Comparison of ENCODE assay signal across 7 cellular contexts in genomic region chr20:2874456-2874855, GRCh38. TPM values are rescaled to one million over a fixed set of nuclear protein-coding genes. Genes with fewer than 3 reads are reported as not detected.
DNase-seq lines count a peak whose midpoint lies in the region; ATAC-seq, FAIRE-seq and TF ChIP-seq lines count a peak whose summit lies in the region.

No MANE protein-coding gene starts in this region.

- H2BK12ac ChIP-seq in H1 (ENCODE audit: low read depth, low read length), result no peak overlapping the region

- POLR2A ChIA-PET in OCI-LY7 (lab: Charles Lee), result no interaction called here
- POLR2A ChIA-PET in H1 (lab: Charles Lee; ENCODE audit: partially characterized antibody), result interaction anchor here (0.7 kb wide), 1 partner anchor 159 kb away, joined by 3 read pairs; no protein-coding TSS in a partner anchor

- no peak overlapping the region for H2BK120ac ChIP-seq in H1 (replicated peaks; ENCODE audit: low read depth, low read length)

- H2AFZ ChIP-seq in OCI-LY7 (ENCODE audit: low read length) (no peak overlapping the region), H1 (ENCODE audit: low read length) (no peak overlapping the region)

- H3K4me1 ChIP-seq in OCI-LY7 (ENCODE audit: insufficient read depth, low read length, poor library complexity, severe bottlenecking) (peaks cover 33% of the 10 kb centered on the region), H1 (replicated peaks in 1 of 4; ENCODE audit: control insufficient read depth in 3 of 4, insufficient read depth in 4 of 4, low read length in 3 of 4) (peaks cover 0 to 10% (median 4%) of the 10 kb centered on the region in 4 experiments; a peak in 6 of 7 replicates), neutrophil (ENCODE audit: control insufficient read depth in 1 of 2, insufficient read depth in 1 of 2, low read depth in 1 of 2, low read length in 1 of 2) (peaks cover 21 to 33% of the 10 kb centered on the region in 2 experiments)

- H4K20me1 ChIP-seq in OCI-LY7 (ENCODE audit: insufficient read depth, low read length) (peaks cover 12% of the 10 kb centered on the region; the same call in 1 of the 2 replicates), H1 (replicated peaks in 1 of 2; ENCODE audit: control insufficient read depth in 1 of 2, insufficient read depth in 2 of 2, low read length in 2 of 2) (peaks cover 3 to 8% of the 10 kb centered on the region in 2 experiments)

- peaks cover 12% of the 10 kb centered on the region for H3K23me2 ChIP-seq in H1 (ENCODE audit: low read depth, low read length)

- no peak overlapping the region for H3K14ac ChIP-seq in H1 (ENCODE audit: insufficient read length)

- no peak for DNase-seq in GM12892 (ENCODE audit: insufficient read length)
- DNase-seq in OCI-LY7 (ENCODE audit: low spot score), result peak; percentile 35
- DNase-seq in H1 (ENCODE audit: low read depth in 1 of 2, low spot score in 2 of 2), result no peak
- no peak for DNase-seq in NCI-H524 treated with DMSO at 0.1 percent for 48 hours (lab: John Stamatoyannopoulos, UW)
- DNase-seq in islet precursor cell, result no peak

- no peak for TF ChIP-seq RAD21 in H1 (IDR thresholded peaks at IDR 0.05 in 1 of 2, conservative IDR thresholded peaks at IDR 0.05 in 1 of 2; ENCODE audit: low read depth in 2 of 2, low read length in 2 of 2)

- no peak overlapping the region for H2BK15ac ChIP-seq in H1 (ENCODE audit: low read length)

- CTCF ChIA-PET in OCI-LY7 (lab: Charles Lee; ENCODE audit: unreplicated experiment), result no interaction called here
- CTCF ChIA-PET in H1 (lab: Charles Lee; ENCODE audit: partially characterized antibody), result interaction anchor here (1.0 to 1.6 kb wide), 3 partner anchors 9 to 127 kb away, joined by 3 to 4 read pairs (median 3); no protein-coding TSS in a partner anchor

- peak overlapping the region in 1 of 4 experiments; percentile 29; a peak in 1 of 7 replicates for H3K9ac ChIP-seq in H1 (replicated peaks in 1 of 4; ENCODE audit: extremely low read depth in 1 of 4, low read depth in 3 of 4, low read length in 3 of 4)

- no peak overlapping the region for H4K91ac ChIP-seq in H1 (replicated peaks; ENCODE audit: insufficient read length, low read length)

- peak overlapping the region; percentile 87 for H3K4me3 ChIP-seq in OCI-LY7 (ENCODE audit: low read depth, low read length, poor library complexity, severe bottlenecking)
- H3K4me3 ChIP-seq in H1 (ENCODE audit: extremely low read depth in 1 of 4, insufficient read depth in 2 of 4, low read depth in 3 of 4, low read length in 4 of 4), result peak overlapping the region; percentile 70 to 82 (median 78); a peak in 7 of 8 replicates
- H3K4me3 ChIP-seq in neutrophil (ENCODE audit: low read depth in 1 of 2, low read length in 1 of 2), result peak overlapping the region; percentile 64 to 97

- no peak for TF ChIP-seq EP300 in H1 (IDR thresholded peaks at IDR 0.05; ENCODE audit: borderline replicate concordance in 1 of 2, low read depth in 2 of 2, low read length in 2 of 2)

- no peak overlapping the region for H3K4ac ChIP-seq in H1 (replicated peaks; ENCODE audit: insufficient read length, low read depth, low read length)

- H3K4me2 ChIP-seq in OCI-LY7 (ENCODE audit: low read length) (peak overlapping the region; percentile 91), H1 (ENCODE audit: insufficient read depth in 1 of 2, low read depth in 2 of 2, low read length in 2 of 2) (peak overlapping the region; percentile 65 to 96)

- H3K9me2 ChIP-seq in OCI-LY7 (ENCODE audit: insufficient read depth, low read length), result no peaks in the 10 kb centered on the region

- TSS peak; percentile 45 for BruUV-seq in OCI-LY7 (replicated peaks; lab: Mats Ljungman, UMichigan)

- no peak overlapping the region for H3K23ac ChIP-seq in H1 (ENCODE audit: insufficient read length)

- H4K5ac ChIP-seq in H1 (ENCODE audit: insufficient read length, low read depth, low read length), result no peak overlapping the region

- TF ChIP-seq CTCF in OCI-LY7 (conservative IDR thresholded peaks at IDR 0.05; ENCODE audit: low read length), result no peak
- no peak for TF ChIP-seq CTCF in H1 (IDR thresholded peaks at IDR 0.05; ENCODE audit: control extremely low read depth in 1 of 3, insufficient read depth in 1 of 3, low read depth in 1 of 3, low read length in 3 of 3)
- TF ChIP-seq CTCF in neutrophil (IDR thresholded peaks at IDR 0.05), result no peak

- H3K79me2 ChIP-seq in OCI-LY7 (ENCODE audit: insufficient read depth, low read depth, low read length) (peaks cover 56% of the 10 kb centered on the region), H1 (ENCODE audit: control insufficient read depth in 1 of 2, insufficient read depth in 2 of 2, low read length in 2 of 2) (peaks cover 3 to 55% of the 10 kb centered on the region in 2 experiments; a peak in 3 of 4 replicates)

- TF ChIP-seq POLR2A in GM12892 (IDR thresholded peaks at IDR 0.05; ENCODE audit: low read depth, low read length) (no peak), H1 (IDR thresholded peaks at IDR 0.05; ENCODE audit: control extremely low read depth in 1 of 2, low read depth in 2 of 2, low read length in 2 of 2) (no peak)

- no peak overlapping the region for H2BK5ac ChIP-seq in H1 (ENCODE audit: low read depth, low read length)

- peak overlapping the region; percentile 56 for H3K27ac ChIP-seq in OCI-LY7 (ENCODE audit: low read depth, low read length, poor library complexity, severe bottlenecking)
- no peak overlapping the region for H3K27ac ChIP-seq in H1 (ENCODE audit: low read depth, low read length)
- H3K27ac ChIP-seq in neutrophil, result no peak overlapping the region

- intact Hi-C loops in OCI-LY7 (cut with micrococcal nuclease; ENCODE audit: unreplicated experiment), result no loop called here

- 62% methylated on average over 7 of the region's 7 CpGs; no CpG with 5 or more reads in 1 of the 2 experiments for WGBS in H1 (ENCODE audit: extremely low coverage in 1 of 2, insufficient coverage in 1 of 2, insufficient read length in 1 of 2, insufficient replicate concordance in 2 of 2, low coverage in 1 of 2, low lambda C conversion rate in 2 of 2, missing lambda C conversion rate in 1 of 2), 2 experiments

- H4K8ac ChIP-seq in H1 (ENCODE audit: extremely low read depth, insufficient read depth, low read length), result no peak overlapping the region

- FAIRE-seq in GM12892 (lab: Jason Lieb, UNC) (peak; percentile 70), H1 (lab: Jason Lieb, UNC) (no peak)

- no peak overlapping the region for H3K56ac ChIP-seq in H1 (replicated peaks; ENCODE audit: insufficient read length, low read depth, low read length)

- H2AK5ac ChIP-seq in H1 (ENCODE audit: low read depth, low read length), result no peak overlapping the region

- no peak for ATAC-seq in GM18502 (IDR thresholded peaks at IDR 0.05; ENCODE audit: poor library complexity, unreplicated experiment)

- no peak overlapping the region; the same call in 1 of the 2 replicates for H3K18ac ChIP-seq in H1 (ENCODE audit: extremely low read depth, low read length)

- H2BK20ac ChIP-seq in H1 (ENCODE audit: low read length), result no peak overlapping the region

- H3K36me3 ChIP-seq in OCI-LY7 (ENCODE audit: insufficient read depth, low read length) (peaks cover 28% of the 10 kb centered on the region), H1 (ENCODE audit: control insufficient read depth in 2 of 4, insufficient read depth in 4 of 4, low read length in 3 of 4) (0 out of 8 replicates have a peak, but pooled peaks cover 0 to 3% (median 0%) of the 10 kb centered on the region in 4 experiments), neutrophil (peaks cover 4% of the 10 kb centered on the region)

- H3K27me3 ChIP-seq in H1 (replicated peaks in 1 of 4; ENCODE audit: control insufficient read depth in 3 of 4, extremely low read depth in 1 of 4, insufficient read depth in 3 of 4, low read length in 3 of 4) (peaks cover 0 to 24% (median 14%) of the 10 kb centered on the region in 4 experiments; a peak in 5 of 7 replicates), neutrophil (peaks cover 29% of the 10 kb centered on the region)

- 0 out of 2 replicates have a peak, but pooled peaks cover 4% of the 10 kb centered on the region for H3K79me1 ChIP-seq in H1 (ENCODE audit: low read depth, low read length)

- H3K9me3 ChIP-seq in OCI-LY7 (ENCODE audit: low read length) (no peaks in the 10 kb centered on the region), H1 (ENCODE audit: insufficient read depth in 2 of 2, low read depth in 1 of 2, low read length in 1 of 2) (no peaks in the 10 kb centered on the region), neutrophil (no peaks in the 10 kb centered on the region)

RNA-seq across cellular contexts. Expression of gene PTPRA, which starts 1.2 kb away (rescaled TPM):
- 37.4 TPM for polyA plus RNA-seq in GM12892 (2012; ENCODE audit: missing spikeins)
- total RNA-seq in OCI-LY7 (2014; rRNA removed; shearing (Covaris generic)), result 28.1 and 33.3 TPM in 2 replicates
- total RNA-seq in OCI-LY7 (2022), result 47.2 and 54.9 TPM in 2 replicates
- total RNA-seq in H1 (2021; fragmentation: NEBNext Ultra II Directional; extraction: Animal tissue kit (Norgen Biotek cat#: 25700)), result 46.8 and 51.3 TPM in 2 replicates
- 31.2 and 47.7 TPM in 2 replicates for polyA plus RNA-seq in H1 (2011; rRNA removed)
- polyA plus RNA-seq in H1 (2011; cell fraction: cytosol; rRNA removed), result 50.5 TPM
- 49.3 TPM for polyA plus RNA-seq in H1 (2011; cell fraction: nucleus; rRNA removed)
- 39.8 to 49.7 TPM (median 43.5 TPM) in 4 replicates for polyA plus RNA-seq in H1 (2012, experiment 1 of 2)
- 17.8 TPM for polyA plus RNA-seq in H1 (2012, experiment 2 of 2)
- polyA plus RNA-seq in H1 (2013, experiment 1 of 2), result 84.1 TPM
- 101 TPM for polyA plus RNA-seq in H1 (2013, experiment 2 of 2)
- 56.8 and 93.4 TPM in 2 replicates for polyA minus RNA-seq in H1 (2011; rRNA and poly(A)+ RNA removed)
- polyA minus RNA-seq in H1 (2011; cell fraction: cytosol; rRNA and poly(A)+ RNA removed), result 28.1 TPM
- 44.6 TPM for polyA minus RNA-seq in H1 (2011; cell fraction: nucleus; rRNA and poly(A)+ RNA removed)

RNA-seq across cellular contexts. Expression of gene VPS16, which starts 33.9 kb away (rescaled TPM):
- polyA plus RNA-seq in GM12892 (2012; ENCODE audit: missing spikeins), result 21.5 TPM
- 27.0 and 32.6 TPM in 2 replicates for total RNA-seq in OCI-LY7 (2014; rRNA removed; shearing (Covaris generic))
- total RNA-seq in OCI-LY7 (2022), result 37.8 and 39.0 TPM in 2 replicates
- 22.6 and 25.9 TPM in 2 replicates for total RNA-seq in H1 (2021; fragmentation: NEBNext Ultra II Directional; extraction: Animal tissue kit (Norgen Biotek cat#: 25700))
- 23.8 and 26.8 TPM in 2 replicates for polyA plus RNA-seq in H1 (2011; rRNA removed)
- polyA plus RNA-seq in H1 (2011; cell fraction: cytosol; rRNA removed), result 27.6 TPM
- polyA plus RNA-seq in H1 (2011; cell fraction: nucleus; rRNA removed), result 100 TPM
- polyA plus RNA-seq in H1 (2012, experiment 1 of 2), result 23.2 to 34.5 TPM (median 32.4 TPM) in 4 replicates
- polyA plus RNA-seq in H1 (2012, experiment 2 of 2), result 16.8 TPM
- 13.7 TPM for polyA plus RNA-seq in H1 (2013, experiment 1 of 2)
- 12.5 TPM for polyA plus RNA-seq in H1 (2013, experiment 2 of 2)
- 25.5 and 26.0 TPM in 2 replicates for polyA minus RNA-seq in H1 (2011; rRNA and poly(A)+ RNA removed)
- polyA minus RNA-seq in H1 (2011; cell fraction: cytosol; rRNA and poly(A)+ RNA removed), result 16.0 TPM
- polyA minus RNA-seq in H1 (2011; cell fraction: nucleus; rRNA and poly(A)+ RNA removed), result 23.4 TPM

RNA-seq across cellular contexts. Expression of gene PCED1A, which starts 34.0 kb away (rescaled TPM):
- 23.3 TPM for polyA plus RNA-seq in GM12892 (2012; ENCODE audit: missing spikeins)
- total RNA-seq in OCI-LY7 (2014; rRNA removed; shearing (Covaris generic)), result 6.9 and 8.4 TPM in 2 replicates
- 9.8 and 10.3 TPM in 2 replicates for total RNA-seq in OCI-LY7 (2022)
- total RNA-seq in H1 (2021; fragmentation: NEBNext Ultra II Directional; extraction: Animal tissue kit (Norgen Biotek cat#: 25700)), result 13.4 and 14.6 TPM in 2 replicates
- 18.9 and 30.8 TPM in 2 replicates for polyA plus RNA-seq in H1 (2011; rRNA removed)
- 21.9 TPM for polyA plus RNA-seq in H1 (2011; cell fraction: cytosol; rRNA removed)
- 97.9 TPM for polyA plus RNA-seq in H1 (2011; cell fraction: nucleus; rRNA removed)
- 11.9 to 22.8 TPM (median 19.8 TPM) in 4 replicates for polyA plus RNA-seq in H1 (2012, experiment 1 of 2)
- polyA plus RNA-seq in H1 (2012, experiment 2 of 2), result 11.9 TPM
- polyA plus RNA-seq in H1 (2013, experiment 1 of 2), result 21.5 TPM
- polyA plus RNA-seq in H1 (2013, experiment 2 of 2), result 21.1 TPM
- polyA minus RNA-seq in H1 (2011; rRNA and poly(A)+ RNA removed), result 2.6 and 3.8 TPM in 2 replicates
- 7.5 TPM for polyA minus RNA-seq in H1 (2011; cell fraction: cytosol; rRNA and poly(A)+ RNA removed)
- polyA minus RNA-seq in H1 (2011; cell fraction: nucleus; rRNA and poly(A)+ RNA removed), result 9.9 TPM

RNA-seq across cellular contexts. Expression of gene TMEM239, which starts 58.3 kb away (rescaled TPM):
- polyA plus RNA-seq in GM12892 (2012; ENCODE audit: missing spikeins), result not detected
- total RNA-seq in OCI-LY7 (2014; rRNA removed; shearing (Covaris generic)), result not detected in 2 replicates
- total RNA-seq in OCI-LY7 (2022), result not detected in 2 replicates
- not detected in 2 replicates for total RNA-seq in H1 (2021; fragmentation: NEBNext Ultra II Directional; extraction: Animal tissue kit (Norgen Biotek cat#: 25700))
- not detected in 2 replicates for polyA plus RNA-seq in H1 (2011; rRNA removed)
- polyA plus RNA-seq in H1 (2011; cell fraction: cytosol; rRNA removed), result not detected
- polyA plus RNA-seq in H1 (2011; cell fraction: nucleus; rRNA removed), result not detected
- polyA plus RNA-seq in H1 (2012, experiment 1 of 2), result not detected in 4 replicates
- polyA plus RNA-seq in H1 (2012, experiment 2 of 2), result not detected
- polyA plus RNA-seq in H1 (2013, experiment 1 of 2), result not detected
- polyA plus RNA-seq in H1 (2013, experiment 2 of 2), result not detected
- polyA minus RNA-seq in H1 (2011; rRNA and poly(A)+ RNA removed), result not detected in 2 replicates
- polyA minus RNA-seq in H1 (2011; cell fraction: cytosol; rRNA and poly(A)+ RNA removed), result not detected
- not detected for polyA minus RNA-seq in H1 (2011; cell fraction: nucleus; rRNA and poly(A)+ RNA removed)

RNA-seq across cellular contexts. Expression of gene C20orf141, which starts 59.7 kb away (rescaled TPM):
- not detected for polyA plus RNA-seq in GM12892 (2012; ENCODE audit: missing spikeins)
- total RNA-seq in OCI-LY7 (2014; rRNA removed; shearing (Covaris generic)), result not detected in 2 replicates
- not detected in 2 replicates for total RNA-seq in OCI-LY7 (2022)
- total RNA-seq in H1 (2021; fragmentation: NEBNext Ultra II Directional; extraction: Animal tissue kit (Norgen Biotek cat#: 25700)), result not detected in 2 replicates
- not detected in 2 replicates for polyA plus RNA-seq in H1 (2011; rRNA removed)
- polyA plus RNA-seq in H1 (2011; cell fraction: cytosol; rRNA removed), result not detected
- polyA plus RNA-seq in H1 (2011; cell fraction: nucleus; rRNA removed), result not detected
- not detected in 4 replicates for polyA plus RNA-seq in H1 (2012, experiment 1 of 2)
- not detected for polyA plus RNA-seq in H1 (2012, experiment 2 of 2)
- polyA plus RNA-seq in H1 (2013, experiment 1 of 2), result not detected
- polyA plus RNA-seq in H1 (2013, experiment 2 of 2), result not detected
- polyA minus RNA-seq in H1 (2011; rRNA and poly(A)+ RNA removed), result not detected in 2 replicates
- not detected for polyA minus RNA-seq in H1 (2011; cell fraction: cytosol; rRNA and poly(A)+ RNA removed)
- polyA minus RNA-seq in H1 (2011; cell fraction: nucleus; rRNA and poly(A)+ RNA removed), result not detected
